8 cellular contexts compared by ENCODE assay signal in the genomic region with DNA sequence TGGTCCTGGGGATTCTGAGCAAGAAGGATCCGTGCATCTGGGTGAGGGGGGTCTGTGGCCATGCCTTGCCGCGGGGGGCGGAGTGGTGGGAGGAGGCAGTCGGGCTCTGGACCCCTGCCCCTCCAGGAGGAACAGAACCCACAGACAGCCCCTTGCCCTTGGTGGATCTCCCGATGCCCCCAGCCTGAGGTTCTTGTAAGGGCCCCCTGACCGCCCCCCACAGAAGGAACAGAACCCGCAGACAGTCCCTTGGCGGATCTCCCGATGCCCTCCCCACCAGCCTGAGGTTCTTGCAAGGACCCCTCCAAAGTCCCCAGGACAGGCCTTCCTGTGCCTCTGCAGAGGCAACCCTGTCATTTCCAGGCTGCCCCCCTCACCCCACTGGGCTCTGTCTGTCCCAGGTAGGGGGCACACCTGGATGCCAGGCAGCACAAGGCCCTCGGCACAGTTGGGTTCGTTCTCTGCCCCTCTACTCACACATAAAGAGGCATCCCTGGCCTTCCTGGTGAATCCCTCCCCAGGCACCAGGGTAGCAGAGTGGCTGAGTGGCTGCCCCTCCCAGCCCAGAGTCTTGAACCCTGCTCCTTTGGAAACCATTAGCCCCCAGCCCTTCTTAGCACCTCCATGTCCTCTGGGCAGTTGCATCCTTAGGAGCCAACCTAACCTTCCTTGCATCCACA. TPM values are rescaled to one million over a fixed set of nuclear protein-coding genes. Genes with fewer than 3 reads are reported as not detected.
DNase-seq lines count a peak whose midpoint lies in the region; ATAC-seq and TF ChIP-seq lines count a peak whose summit lies in the region.

No MANE protein-coding gene starts in this region.

- H3K27me3 ChIP-seq in HCT116 (ENCODE audit: insufficient read depth, low read length) (no peaks in the 10 kb centered on the region), ascending aorta (no peaks in the 10 kb centered on the region), iPS-18a (ENCODE audit: control insufficient read depth, insufficient read depth, low read length) (peaks cover 27% of the 10 kb centered on the region)

- H3K4me3 ChIP-seq in HCT116 (replicated peaks in 1 of 2; ENCODE audit: low read depth in 1 of 2, low read length in 2 of 2), result peak overlapping the region; percentile 61 to 71
- H3K4me3 ChIP-seq in ascending aorta, result peak overlapping the region; percentile 98
- peak overlapping the region; percentile 55 for H3K4me3 ChIP-seq in iPS-18a (ENCODE audit: low read length)
- H3K4me3 ChIP-seq in skin epidermis, result peak overlapping the region; percentile 54 to 87 (median 64)

- CTCF ChIA-PET in HCT116 (lab: Charles Lee) (interaction anchor here (1.2 to 1.8 kb wide), 2 partner anchors 204 to 205 kb away, joined by 5 to 9 read pairs; no protein-coding TSS in a partner anchor), GM10248 (lab: Yijun Ruan, JAX) (interaction anchor here (1.0 kb wide), 1 partner anchor 205 kb away, joined by 3 read pairs; no protein-coding TSS in a partner anchor)

- H3K4me1 ChIP-seq in HCT116 (ENCODE audit: control insufficient read depth in 1 of 2, insufficient read depth in 2 of 2, low read length in 2 of 2) (peaks cover 29 to 51% of the 10 kb centered on the region in 2 experiments), ascending aorta (peaks cover 23 to 28% of the 10 kb centered on the region in 2 donors), iPS-18a (ENCODE audit: control insufficient read depth, low read depth, low read length) (peaks cover 3% of the 10 kb centered on the region)

- no peaks in the 10 kb centered on the region; a peak in 1 of 4 replicates for H3K36me3 ChIP-seq in HCT116 (ENCODE audit: control insufficient read depth in 1 of 2, insufficient read depth in 2 of 2, low read length in 2 of 2)
- H3K36me3 ChIP-seq in ascending aorta, result no peaks in the 10 kb centered on the region
- H3K36me3 ChIP-seq in iPS-18a (ENCODE audit: control insufficient read depth, low read depth, low read length), result no peaks in the 10 kb centered on the region

- BruUV-seq in HCT116 (replicated peaks; lab: Mats Ljungman, UMichigan), result no TSS peak

- no peak overlapping the region for H2AFZ ChIP-seq in HCT116 (ENCODE audit: low read depth, low read length, poor library complexity, severe bottlenecking)

- H3K27ac ChIP-seq in HCT116 (ENCODE audit: low read depth, low read length) (peak overlapping the region; percentile 95; the same call in 1 of the 2 replicates), ascending aorta (no peak overlapping the region), iPS-18a (ENCODE audit: low read length) (no peak overlapping the region), skin epidermis (peak overlapping the region in 15 of 21 experiments; percentile 76 to 95 (median 88))

- no peak for ATAC-seq in HCT116
- no peak for ATAC-seq in HG03135 (IDR thresholded peaks at IDR 0.05; ENCODE audit: unreplicated experiment)

- intact Hi-C loops in HCT116 (cut with micrococcal nuclease) (loop anchor here (5.0 to 10.0 kb wide), 2 partner anchors 143 to 185 kb away; no protein-coding TSS in a partner anchor), ascending aorta (cut with DNase I) (loop anchor here (5.0 kb wide), 3 partner anchors 125 to 1035 kb away; a partner anchor contains a TSS)

- H3K9me3 ChIP-seq in HCT116 (ENCODE audit: control insufficient read depth in 1 of 2, insufficient read depth in 1 of 2, low read depth in 1 of 2, low read length in 2 of 2) (no peaks in the 10 kb centered on the region), ascending aorta (no peaks in the 10 kb centered on the region), iPS-18a (ENCODE audit: control insufficient read depth, low read depth, low read length) (no peaks in the 10 kb centered on the region)

- no peaks in the 10 kb centered on the region for H3K9me2 ChIP-seq in HCT116 (ENCODE audit: insufficient read depth)

- peak overlapping the region; percentile 86 for H3K4me2 ChIP-seq in HCT116 (ENCODE audit: low read length)

- RAD21 ChIA-PET in HCT116 (lab: Charles Lee; ENCODE audit: low non-redundant PET in 1 of 2, low total read pairs in 2 of 2, uncharacterized antibody in 2 of 2, unreplicated experiment in 2 of 2), result interaction anchor here in 1 of 2 experiments (1.1 kb wide), 1 partner anchor 204 kb away, joined by 3 read pairs; no protein-coding TSS in a partner anchor

- TF ChIP-seq RAD21 in HCT116 (IDR thresholded peaks at IDR 0.05; ENCODE audit: low read depth), result no peak

- peak overlapping the region; percentile 87 for H3K9ac ChIP-seq in HCT116 (ENCODE audit: low read length)
- no peak overlapping the region for H3K9ac ChIP-seq in iPS-18a (ENCODE audit: low read length)

- TF ChIP-seq POLR2A in HCT116 (IDR thresholded peaks at IDR 0.05; ENCODE audit: borderline replicate concordance, extremely low read depth, insufficient read depth, insufficient read length), result no peak

- POLR2A ChIA-PET in HCT116 (lab: Charles Lee) (interaction anchor here (1.1 kb wide), 1 partner anchor 204 kb away, joined by 9 read pairs; no protein-coding TSS in a partner anchor), GM10248 (lab: Yijun Ruan, JAX) (no interaction called here)

- H4K20me1 ChIP-seq in HCT116 (ENCODE audit: insufficient read depth), result peaks cover 4% of the 10 kb centered on the region; the same call in 1 of the 2 replicates

- no peak for TF ChIP-seq CTCF in HCT116 (IDR thresholded peaks at IDR 0.05 in 2 of 3, conservative IDR thresholded peaks at IDR 0.05 in 1 of 3; ENCODE audit: borderline replicate concordance in 1 of 3, insufficient read depth in 1 of 3, low read depth in 2 of 3, low read length in 2 of 3)
- no peak for TF ChIP-seq CTCF in ascending aorta (IDR thresholded peaks at IDR 0.05)
- no peak for TF ChIP-seq CTCF in GM10248 (IDR thresholded peaks at IDR 0.05; ENCODE audit: control extremely low read depth, extremely low read depth, low read depth, missing control alignments)

- peaks cover 70% of the 10 kb centered on the region for H3K79me2 ChIP-seq in HCT116 (ENCODE audit: insufficient read depth, low read length)

- DNase-seq in HCT116 (ENCODE audit: low read depth, low spot score), result no peak
- DNase-seq in ascending aorta (ENCODE audit: low spot score in 2 of 2), result no peak
- DNase-seq in GM10248 (ENCODE audit: extremely low spot score), result no peak
- DNase-seq in NCI-H526 treated with DMSO at 0.1 percent for 48 hours (lab: John Stamatoyannopoulos, UW), result no peak
- DNase-seq in NCI-H1092 treated with DMSO at 0.1 percent for 48 hours (lab: John Stamatoyannopoulos, UW), result no peak

TF ChIP-seq in HCT116, 20 proteins besides CTCF, POLR2A, EP300 and RAD21:
- TF ChIP-seq JUND (IDR thresholded peaks at IDR 0.05), result no peak
- TF ChIP-seq ELF1 (IDR thresholded peaks at IDR 0.05; ENCODE audit: borderline replicate concordance, low read depth), result no peak
- TF ChIP-seq ZNF274 (IDR thresholded peaks at IDR 0.05; ENCODE audit: low read depth, low read length), result no peak
- TF ChIP-seq, protein P1, sequence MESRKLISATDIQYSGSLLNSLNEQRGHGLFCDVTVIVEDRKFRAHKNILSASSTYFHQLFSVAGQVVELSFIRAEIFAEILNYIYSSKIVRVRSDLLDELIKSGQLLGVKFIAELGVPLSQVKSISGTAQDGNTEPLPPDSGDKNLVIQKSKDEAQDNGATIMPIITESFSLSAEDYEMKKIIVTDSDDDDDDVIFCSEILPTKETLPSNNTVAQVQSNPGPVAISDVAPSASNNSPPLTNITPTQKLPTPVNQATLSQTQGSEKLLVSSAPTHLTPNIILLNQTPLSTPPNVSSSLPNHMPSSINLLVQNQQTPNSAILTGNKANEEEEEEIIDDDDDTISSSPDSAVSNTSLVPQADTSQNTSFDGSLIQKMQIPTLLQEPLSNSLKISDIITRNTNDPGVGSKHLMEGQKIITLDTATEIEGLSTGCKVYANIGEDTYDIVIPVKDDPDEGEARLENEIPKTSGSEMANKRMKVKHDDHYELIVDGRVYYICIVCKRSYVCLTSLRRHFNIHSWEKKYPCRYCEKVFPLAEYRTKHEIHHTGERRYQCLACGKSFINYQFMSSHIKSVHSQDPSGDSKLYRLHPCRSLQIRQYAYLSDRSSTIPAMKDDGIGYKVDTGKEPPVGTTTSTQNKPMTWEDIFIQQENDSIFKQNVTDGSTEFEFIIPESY (IDR thresholded peaks at IDR 0.05; ENCODE audit: extremely low read depth, insufficient replicate concordance, low read length), result no peak
- no peak for TF ChIP-seq ZFX (IDR thresholded peaks at IDR 0.05)

RNA-seq across cellular contexts. Expression of a gene that starts 1.9 kb away (rescaled TPM):
- total RNA-seq in HCT116 (2021; ENCODE audit: unreplicated experiment) (79.1 TPM), ascending aorta (123 TPM)
- 53.8 and 67.7 TPM in 2 replicates for polyA plus RNA-seq in HCT116 (2012)

Comparison
In these comparisons a context has a peak if more than half of its experiments do, and no peak if none do; other contexts are left out.
1. H3K27ac ChIP-seq: peak in HCT116 (single experiment) and skin epidermis (15 of 21); none in ascending aorta (0 of 2) and iPS-18a (single experiment).
2. Peak in every context shown above with its lines, with median percentiles within 50 percentile points of each other: H3K4me3 ChIP-seq.